Comparison of ENCODE assay signal across 12 cellular contexts in genomic region chr2:239726631-239727181, GRCh38.
"Had no signal": no experiment of that assay in that cellular context is flagged by ENCODE, and none has a peak within 500 bp of the region (broad histone marks: within the 10 kb centered on the region; RNA-seq: fewer than 3 reads in every experiment).

No MANE protein-coding gene starts in this region.

- DNase-seq: activated CD4-positive, alpha-beta T cell treated with anti-CD3 and anti-CD28 coated beads, Interleukin-2, amount 50 U/mL, for 48 hours; activated gamma-delta T cell; activated T-cell treated with anti-CD3 and anti-CD28 coated beads, Interleukin-2, amount 50 U/mL, for 24 hours; erythroblast; midbrain; stimulated activated naive CD4-positive, alpha-beta T cell; transverse colon had no signal

- ATAC-seq: gastroesophageal sphincter, left colon had no signal

- H3K4me1 ChIP-seq: transverse colon had no signal

- H3K27ac ChIP-seq: gastroesophageal sphincter, ovary, transverse colon had no signal

- H3K27me3 ChIP-seq: dorsolateral prefrontal cortex, gastroesophageal sphincter, ovary, transverse colon had no signal

- H3K4me3 ChIP-seq: dorsolateral prefrontal cortex, gastroesophageal sphincter, lung, ovary, transverse colon had no signal

- H3K9me3 ChIP-seq: gastroesophageal sphincter, ovary, transverse colon had no signal

- H3K36me3 ChIP-seq: gastroesophageal sphincter, ovary, transverse colon had no signal
